Comparison of ENCODE assay signal across 14 cellular contexts in genomic region chr10:131857156-131858117, GRCh38.
"Had no signal": no experiment of that assay in that cellular context is flagged by ENCODE, and none has a peak within 500 bp of the region (broad histone marks: within the 10 kb centered on the region; RNA-seq: fewer than 3 reads in every experiment).

No MANE protein-coding gene starts in this region.

- H3K27ac ChIP-seq: ovary, tibial nerve had no signal

- H3K27ac Mint-ChIP-seq: activated CD4-positive, alpha-beta T cell treated with anti-CD3 and anti-CD28 coated beads, Interleukin-2, amount 10 ng/mL, durations not matched to agents 7 days and 5 days; activated naive CD8-positive, alpha-beta T cell; activated T-helper 2 cell treated with anti-CD3 and anti-CD28 coated beads, Interferon-gamma antibody, Interleukin-2, Interleukin-4, amounts not matched to agents 10 μg/mL and 5 μg/mL and 100 μg/mL, durations not matched to agents 14 hours and 24 hours and 36 hours; dendritic cell treated with granulocyte-macrophage colony-stimulating factor and Interleukin-4, amounts not matched to agents 40 ng/mL and 50 ng/mL, for 4 days; nephron; T-helper 1 cell treated with Interleukin-12 subunit alpha and Interleukin-12 subunit beta and Interleukin-4 antibody, amounts not matched to agents 30 μg/mL and 1 μg/mL, for 36 hours had no signal

- H3K36me3 ChIP-seq: ovary, tibial nerve had no signal

- H3K9me3 ChIP-seq: ovary, tibial nerve had no signal

- H3K4me1 Mint-ChIP-seq: activated CD4-positive, alpha-beta T cell treated with anti-CD3 and anti-CD28 coated beads, Interleukin-2, amount 10 ng/mL, durations not matched to agents 7 days and 5 days; brain; nephron had no signal

- H3K9me3 Mint-ChIP-seq: activated CD4-positive, alpha-beta T cell treated with anti-CD3 and anti-CD28 coated beads, Interleukin-2, amount 10 ng/mL, durations not matched to agents 7 days and 5 days; activated T-helper 2 cell treated with anti-CD3 and anti-CD28 coated beads, Interferon-gamma antibody, Interleukin-2, Interleukin-4, amounts not matched to agents 10 μg/mL and 5 μg/mL and 100 μg/mL, durations not matched to agents 14 hours and 24 hours and 36 hours; dendritic cell treated with granulocyte-macrophage colony-stimulating factor and Interleukin-4, amounts not matched to agents 40 ng/mL and 50 ng/mL, for 4 days; nephron; T-helper 1 cell treated with Interleukin-12 subunit alpha and Interleukin-12 subunit beta and Interleukin-4 antibody, amounts not matched to agents 30 μg/mL and 1 μg/mL, for 36 hours had no signal

- H3K4me3 Mint-ChIP-seq: activated CD4-positive, alpha-beta T cell treated with anti-CD3 and anti-CD28 coated beads, Interleukin-2, amount 10 ng/mL, durations not matched to agents 7 days and 5 days; activated naive CD8-positive, alpha-beta T cell; brain; dendritic cell treated with granulocyte-macrophage colony-stimulating factor and Interleukin-4, amounts not matched to agents 40 ng/mL and 50 ng/mL, for 4 days; nephron; T-helper 1 cell treated with Interleukin-12 subunit alpha and Interleukin-12 subunit beta and Interleukin-4 antibody, amounts not matched to agents 30 μg/mL and 1 μg/mL, for 36 hours had no signal

- H3K36me3 Mint-ChIP-seq: activated naive CD8-positive, alpha-beta T cell; brain had no signal

- FAIRE-seq: TTC549 had no signal

- H3K4me1 ChIP-seq: tibial nerve had no signal

- H3K4me3 ChIP-seq: ovary, tibial nerve had no signal

- DNase-seq: activated CD4-positive, alpha-beta T cell treated with anti-CD3 and anti-CD28 coated beads, Interleukin-2, amount 10 ng/mL, durations not matched to agents 7 days and 5 days; activated CD4-positive, CD25-positive, alpha-beta regulatory T cell; activated CD8-positive, alpha-beta memory T cell treated with anti-CD3 and anti-CD28 coated beads for 24 hours; amygdala; erythroblast had no signal
